1 cellular context compared by ENCODE assay signal in the genomic region with DNA sequence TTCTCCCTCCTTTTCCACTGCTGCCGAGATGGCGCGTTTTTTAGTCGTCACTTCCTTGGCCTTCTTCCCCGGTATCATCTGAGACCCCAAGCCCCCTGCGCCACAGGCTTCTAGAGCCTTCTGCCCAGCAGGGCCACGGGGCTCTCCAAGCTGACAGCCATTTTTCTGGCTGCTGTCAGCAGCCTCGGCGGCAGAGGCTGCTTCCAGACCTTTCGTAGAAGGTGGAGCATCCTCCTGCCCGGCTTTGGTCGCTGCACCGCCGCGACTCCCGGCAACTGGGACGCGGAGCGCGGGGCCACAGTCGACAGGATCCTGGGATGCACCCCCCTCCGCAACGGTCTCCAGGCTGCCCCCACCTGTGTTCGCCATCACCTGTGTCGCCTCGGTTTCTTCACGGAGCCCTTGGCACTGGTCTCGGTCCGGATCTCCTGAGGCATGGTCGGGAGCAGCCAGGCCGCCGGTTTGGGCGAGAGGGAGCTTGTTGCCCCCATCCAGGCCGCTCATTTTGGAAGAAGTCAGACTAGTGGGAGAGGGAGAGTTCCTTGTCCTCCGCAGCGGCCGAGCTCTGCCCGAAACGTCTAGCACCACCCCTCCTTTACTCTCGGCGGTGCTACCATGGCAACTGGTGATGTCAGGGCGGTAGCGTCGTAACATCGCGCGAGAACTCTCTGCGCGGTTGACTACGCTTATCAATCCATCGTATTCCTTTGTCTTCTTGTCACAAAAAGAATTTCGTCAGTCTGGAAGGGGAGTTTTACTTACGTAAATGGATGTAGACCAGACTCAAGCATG.
A peak's percentile ranks its signal among the peaks of the same experiment; 100 is the strongest.
TF ChIP-seq lines count a peak whose summit lies in the region.

TSPYL4 (minus strand) TSS at position 571 of the 792 bp plus-strand sequence; CDS start at position 504, 67 bp downstream.

TF ChIP-seq in HEK293, 187 proteins besides CTCF, POLR2A, EP300 and RAD21 (continued from another document):
- TF ChIP-seq, protein P1, sequence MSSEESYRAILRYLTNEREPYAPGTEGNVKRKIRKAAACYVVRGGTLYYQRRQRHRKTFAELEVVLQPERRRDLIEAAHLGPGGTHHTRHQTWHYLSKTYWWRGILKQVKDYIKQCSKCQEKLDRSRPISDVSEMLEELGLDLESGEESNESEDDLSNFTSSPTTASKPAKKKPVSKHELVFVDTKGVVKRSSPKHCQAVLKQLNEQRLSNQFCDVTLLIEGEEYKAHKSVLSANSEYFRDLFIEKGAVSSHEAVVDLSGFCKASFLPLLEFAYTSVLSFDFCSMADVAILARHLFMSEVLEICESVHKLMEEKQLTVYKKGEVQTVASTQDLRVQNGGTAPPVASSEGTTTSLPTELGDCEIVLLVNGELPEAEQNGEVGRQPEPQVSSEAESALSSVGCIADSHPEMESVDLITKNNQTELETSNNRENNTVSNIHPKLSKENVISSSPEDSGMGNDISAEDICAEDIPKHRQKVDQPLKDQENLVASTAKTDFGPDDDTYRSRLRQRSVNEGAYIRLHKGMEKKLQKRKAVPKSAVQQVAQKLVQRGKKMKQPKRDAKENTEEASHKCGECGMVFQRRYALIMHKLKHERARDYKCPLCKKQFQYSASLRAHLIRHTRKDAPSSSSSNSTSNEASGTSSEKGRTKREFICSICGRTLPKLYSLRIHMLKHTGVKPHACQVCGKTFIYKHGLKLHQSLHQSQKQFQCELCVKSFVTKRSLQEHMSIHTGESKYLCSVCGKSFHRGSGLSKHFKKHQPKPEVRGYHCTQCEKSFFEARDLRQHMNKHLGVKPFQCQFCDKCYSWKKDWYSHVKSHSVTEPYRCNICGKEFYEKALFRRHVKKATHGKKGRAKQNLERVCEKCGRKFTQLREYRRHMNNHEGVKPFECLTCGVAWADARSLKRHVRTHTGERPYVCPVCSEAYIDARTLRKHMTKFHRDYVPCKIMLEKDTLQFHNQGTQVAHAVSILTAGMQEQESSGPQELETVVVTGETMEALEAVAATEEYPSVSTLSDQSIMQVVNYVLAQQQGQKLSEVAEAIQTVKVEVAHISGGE (tag by site-specific recombination; conservative IDR thresholded peaks at IDR 0.05; ENCODE audit: low read depth), result 0 out of 2 replicates have a peak, but pooled peaks have one; percentile 21
- TF ChIP-seq ZBTB21 (tag by site-specific recombination; IDR thresholded peaks at IDR 0.05), result peak; percentile 85
- TF ChIP-seq TSHZ1 (tag by site-specific recombination; IDR thresholded peaks at IDR 0.05; ENCODE audit: borderline replicate concordance), result no peak
- no peak for TF ChIP-seq ZNF132 (tag by site-specific recombination; IDR thresholded peaks at IDR 0.05; ENCODE audit: borderline replicate concordance)
- no peak for TF ChIP-seq ZNF837 (tag by site-specific recombination; IDR thresholded peaks at IDR 0.05)
- TF ChIP-seq ZNF248 (tag by site-specific recombination; IDR thresholded peaks at IDR 0.05), result no peak
- no peak for TF ChIP-seq ZNF112 (tag by site-specific recombination; IDR thresholded peaks at IDR 0.05)
- peak; percentile 21; the same call in 1 of the 2 replicates for TF ChIP-seq WT1 (tag by site-specific recombination; IDR thresholded peaks at IDR 0.05)
- TF ChIP-seq OSR2 (tag by site-specific recombination; IDR thresholded peaks at IDR 0.05), result no peak; the same call in 1 of the 2 replicates
- no peak for TF ChIP-seq ZNF19 (tag by site-specific recombination; IDR thresholded peaks at IDR 0.05; ENCODE audit: low read depth)
- TF ChIP-seq ZSCAN23 (tag by site-specific recombination; IDR thresholded peaks at IDR 0.05), result no peak
- no peak for TF ChIP-seq GFI1B (tag by site-specific recombination; IDR thresholded peaks at IDR 0.05)
- TF ChIP-seq HOXA7 (CRISPR knock-in tag; IDR thresholded peaks at IDR 0.05; ENCODE audit: borderline replicate concordance), result no peak
- TF ChIP-seq ZNF16 (tag by site-specific recombination; IDR thresholded peaks at IDR 0.05; ENCODE audit: low read depth), result no peak
- TF ChIP-seq ZNF621 (tag by site-specific recombination; IDR thresholded peaks at IDR 0.05), result no peak
TF ChIP-seq in HEK293: peak in this region for 47.
